ENCODE assay signal across 32 cellular contexts in the genomic region with DNA sequence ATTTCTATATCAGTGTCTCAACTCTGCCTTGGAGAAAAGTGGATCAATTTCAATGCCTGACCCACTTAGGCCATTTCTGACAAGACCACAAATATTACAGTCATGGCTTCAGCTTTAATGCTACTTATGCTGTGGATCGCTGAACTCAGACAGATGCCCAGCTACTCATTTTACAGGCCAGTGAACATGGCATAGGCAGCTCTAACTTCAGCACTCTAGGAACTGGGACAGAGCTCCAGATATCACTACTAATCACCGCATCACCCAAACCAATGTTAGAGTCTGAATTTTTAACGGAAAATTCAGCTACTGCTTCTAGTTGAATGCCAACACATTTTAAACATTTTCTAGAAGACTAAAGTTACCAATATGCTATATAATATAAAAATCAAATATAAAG.
"Had no signal": no experiment of that assay in that cellular context is flagged by ENCODE, and none has a peak within 500 bp of the region (broad histone marks: within the 10 kb centered on the region; RNA-seq: fewer than 3 reads in every experiment).

No MANE protein-coding gene starts in this region.

- H3K4me1 ChIP-seq: adrenal gland, body of pancreas, breast epithelium had no signal

- H3K27ac Mint-ChIP-seq: activated B cell treated with CpG ODN at 0.5 μM for 24 hours; activated CD4-positive, alpha-beta memory T cell treated with anti-CD3 and anti-CD28 coated beads, Interleukin-2, amount 10 ng/mL, durations not matched to agents 7 days and 5 days; activated CD4-positive, alpha-beta T cell treated with anti-CD3 and anti-CD28 coated beads, Interleukin-2, amount 10 ng/mL, durations not matched to agents 24 days and 14 days; activated CD8-positive, alpha-beta T cell treated with anti-CD3 and anti-CD28 coated beads, Interleukin-2, amount 10 ng/mL, durations not matched to agents 7 days and 5 days; activated naive CD4-positive, alpha-beta T cell treated with anti-CD3 and anti-CD28 coated beads for 36 hours; activated naive CD4-positive, alpha-beta T cell treated with anti-CD3 and anti-CD28 coated beads, Interleukin-2, amount 50 U/mL, for 72 hours; activated naive CD8-positive, alpha-beta T cell treated with anti-CD3 and anti-CD28 coated beads for 36 hours; activated T-cell treated with anti-CD3 and anti-CD28 coated beads, Interleukin-2, amount 50 U/mL, for 72 hours; activated T-helper 1 cell treated with anti-CD3 and anti-CD28 coated beads, Interleukin-12 subunit alpha, Interleukin-12 subunit beta, Interleukin-2, Interleukin-4 antibody, amounts not matched to agents 30 ng/mL and 10 ng/mL and 1 ng/mL, durations not matched to agents 14 hours and 24 hours and 36 hours; activated T-helper 17 cell treated with anti-CD3 and anti-CD28 coated beads, Interleukin-2, amount 50 U/mL, for 72 hours; T-helper 2 cell treated with Interferon-gamma antibody and Interleukin-4, amounts not matched to agents 5 μg/mL and 100 μg/mL, for 36 hours had no signal

- DNase-seq: activated B cell treated with CpG ODN at 0.5 μM for 24 hours; activated CD4-positive, alpha-beta memory T cell treated with anti-CD3 and anti-CD28 coated beads, Interleukin-2, amount 10 ng/mL, durations not matched to agents 7 days and 5 days; activated CD4-positive, alpha-beta T cell treated with anti-CD3 and anti-CD28 coated beads for 4 hours; activated CD4-positive, alpha-beta T cell treated with anti-CD3 and anti-CD28 coated beads, Interleukin-2, amount 10 ng/mL, durations not matched to agents 24 days and 14 days; activated CD4-positive, alpha-beta T cell treated with anti-CD3 and anti-CD28 coated beads, Interleukin-2, amount 50 U/mL, for 48 hours; activated CD4-positive, CD25-positive, alpha-beta regulatory T cell treated with anti-CD3 and anti-CD28 coated beads, Interleukin-2, amount 50 U/mL, for 72 hours; activated CD8-positive, alpha-beta memory T cell treated with anti-CD3 and anti-CD28 coated beads, Interleukin-2, amount 50 U/mL, for 4 hours; activated CD8-positive, alpha-beta T cell treated with anti-CD3 and anti-CD28 coated beads, Interleukin-2, amount 10 ng/mL, durations not matched to agents 7 days and 5 days; activated effector memory CD4-positive, alpha-beta T cell treated with anti-CD3 and anti-CD28 coated beads, Interleukin-2, amount 50 U/mL, for 16 hours; activated gamma-delta T cell treated with Interleukin-2 at 50 U/mL for 16 hours; activated naive CD4-positive, alpha-beta T cell; activated naive CD4-positive, alpha-beta T cell treated with anti-CD3 and anti-CD28 coated beads for 36 hours; activated naive CD4-positive, alpha-beta T cell treated with anti-CD3 and anti-CD28 coated beads, Interleukin-2, amount 50 U/mL, for 16 hours; activated naive CD8-positive, alpha-beta T cell treated with anti-CD3 and anti-CD28 coated beads for 36 hours; activated T-cell treated with anti-CD3 and anti-CD28 coated beads for 4 hours; activated T-cell treated with anti-CD3 and anti-CD28 coated beads, Interleukin-2, amount 50 U/mL, for 1 hour; activated T-cell treated with anti-CD3 and anti-CD28 coated beads, Interleukin-2, amount 50 U/mL, for 4 hours; activated T-cell treated with anti-CD3 and anti-CD28 coated beads, Interleukin-2, amount 50 U/mL, for 72 hours; adrenal gland; amniotic stem cell; aorta; body of pancreas; brain microvascular endothelial cell; central memory CD4-positive, alpha-beta T cell; T-helper 2 cell; T-helper 9 cell had no signal

- ATAC-seq: activated CD8-positive, alpha-beta T cell treated with anti-CD3 and anti-CD28 coated beads, Interleukin-2, amount 10 ng/mL, durations not matched to agents 7 days and 5 days; activated naive CD4-positive, alpha-beta T cell treated with anti-CD3 and anti-CD28 coated beads, Interleukin-2, amount 50 U/mL, for 72 hours; activated T-cell treated with anti-CD3 and anti-CD28 coated beads, Interleukin-2, amount 50 U/mL, for 4 hours; activated T-cell treated with anti-CD3 and anti-CD28 coated beads, Interleukin-2, amount 50 U/mL, for 72 hours; activated T-helper 17 cell treated with anti-CD3 and anti-CD28 coated beads, Interleukin-2, amount 50 U/mL, for 72 hours; body of pancreas had no signal

- H3K4me1 Mint-ChIP-seq: activated B cell treated with CpG ODN at 0.5 μM for 24 hours; activated CD4-positive, alpha-beta memory T cell treated with anti-CD3 and anti-CD28 coated beads, Interleukin-2, amount 10 ng/mL, durations not matched to agents 7 days and 5 days; activated CD4-positive, alpha-beta T cell treated with anti-CD3 and anti-CD28 coated beads, Interleukin-2, amount 10 ng/mL, durations not matched to agents 24 days and 14 days; activated naive CD8-positive, alpha-beta T cell treated with anti-CD3 and anti-CD28 coated beads for 36 hours; activated T-helper 17 cell treated with anti-CD3 and anti-CD28 coated beads, Interleukin-2, amount 50 U/mL, for 72 hours had no signal

- H3K4me3 Mint-ChIP-seq: activated B cell treated with CpG ODN at 0.5 μM for 24 hours; activated CD4-positive, alpha-beta memory T cell treated with anti-CD3 and anti-CD28 coated beads, Interleukin-2, amount 10 ng/mL, durations not matched to agents 7 days and 5 days; activated CD4-positive, alpha-beta T cell treated with anti-CD3 and anti-CD28 coated beads, Interleukin-2, amount 10 ng/mL, durations not matched to agents 24 days and 14 days; activated CD8-positive, alpha-beta T cell treated with anti-CD3 and anti-CD28 coated beads, Interleukin-2, amount 10 ng/mL, durations not matched to agents 7 days and 5 days; activated naive CD4-positive, alpha-beta T cell treated with anti-CD3 and anti-CD28 coated beads for 36 hours; activated naive CD8-positive, alpha-beta T cell treated with anti-CD3 and anti-CD28 coated beads for 36 hours; activated T-cell treated with anti-CD3 and anti-CD28 coated beads, Interleukin-2, amount 50 U/mL, for 4 hours; activated T-cell treated with anti-CD3 and anti-CD28 coated beads, Interleukin-2, amount 50 U/mL, for 72 hours; activated T-helper 1 cell treated with anti-CD3 and anti-CD28 coated beads, Interleukin-12 subunit alpha, Interleukin-12 subunit beta, Interleukin-2, Interleukin-4 antibody, amounts not matched to agents 30 ng/mL and 10 ng/mL and 1 ng/mL, durations not matched to agents 14 hours and 24 hours and 36 hours; activated T-helper 17 cell treated with anti-CD3 and anti-CD28 coated beads, Interleukin-2, amount 50 U/mL, for 72 hours; T-helper 2 cell treated with Interferon-gamma antibody and Interleukin-4, amounts not matched to agents 5 μg/mL and 100 μg/mL, for 36 hours had no signal

- H3K27me3 ChIP-seq: adrenal gland, body of pancreas, brain microvascular endothelial cell, breast epithelium had no signal

- H3K36me3 Mint-ChIP-seq: activated naive CD4-positive, alpha-beta T cell treated with anti-CD3 and anti-CD28 coated beads, Interleukin-2, amount 50 U/mL, for 72 hours; activated naive CD8-positive, alpha-beta T cell treated with anti-CD3 and anti-CD28 coated beads for 36 hours had no signal

- H3K4me3 ChIP-seq: adrenal gland, body of pancreas, breast epithelium had no signal

- H3K9me3 ChIP-seq: adrenal gland, body of pancreas, breast epithelium had no signal

- H3K36me3 ChIP-seq: adrenal gland, brain microvascular endothelial cell, breast epithelium had no signal

- H3K27ac ChIP-seq: adrenal gland, body of pancreas, brain microvascular endothelial cell, breast epithelium, VCaP had no signal

- H3K27me3 Mint-ChIP-seq: activated B cell treated with CpG ODN at 0.5 μM for 24 hours; activated CD4-positive, alpha-beta memory T cell treated with anti-CD3 and anti-CD28 coated beads, Interleukin-2, amount 10 ng/mL, durations not matched to agents 7 days and 5 days; activated CD4-positive, alpha-beta T cell treated with anti-CD3 and anti-CD28 coated beads, Interleukin-2, amount 10 ng/mL, durations not matched to agents 24 days and 14 days; activated naive CD8-positive, alpha-beta T cell treated with anti-CD3 and anti-CD28 coated beads for 36 hours; activated T-helper 17 cell treated with anti-CD3 and anti-CD28 coated beads, Interleukin-2, amount 50 U/mL, for 72 hours had no signal
